In genomic region chr17:55563363-55563762, GRCh38 we compare ENCODE assay signal across 23 cellular contexts. TPM values are rescaled to one million over a fixed set of nuclear protein-coding genes. Genes with fewer than 3 reads are reported as not detected.
"Had no signal": no experiment of that assay in that cellular context is flagged by ENCODE, and none has a peak within 500 bp of the region (broad histone marks: within the 10 kb centered on the region; RNA-seq: fewer than 3 reads in every experiment).

No MANE protein-coding gene starts in this region.

- H3K36me3 Mint-ChIP-seq: immature natural killer cell; memory B cell; mesothelial cell of epicardium; natural killer cell treated with Interleukin-12 subunit alpha and Interleukin-12 subunit beta and Interleukin-15 and Interleukin-18, amount 100 ng/mL, for 72 hours; neural progenitor cell; type B pancreatic cell had no signal

- H3K27me3 Mint-ChIP-seq: progenitor cell of endocrine pancreas, type B pancreatic cell had no signal

- DNase-seq: dermis blood vessel endothelial cell; esophagus squamous epithelium; foreskin keratinocyte; immature natural killer cell; kidney; left cardiac atrium; left ventricle myocardium inferior; lower lobe of right lung; nucleus accumbens; pancreas; right cardiac atrium; small intestine; stimulated activated CD4-positive, alpha-beta T cell treated with anti-CD3 and anti-CD28 coated beads, Interleukin-12 subunit alpha, Interleukin-12 subunit beta, amount 100 ng/mL, for 4 hours; stimulated activated naive CD4-positive, alpha-beta T cell had no signal

- H3K4me3 Mint-ChIP-seq: immature natural killer cell; memory B cell; mesothelial cell of epicardium; natural killer cell treated with Interleukin-12 subunit alpha and Interleukin-12 subunit beta and Interleukin-15 and Interleukin-18, amount 100 ng/mL, for 72 hours; neural progenitor cell; type B pancreatic cell had no signal

- H3K27ac Mint-ChIP-seq: immature natural killer cell; memory B cell; natural killer cell treated with Interleukin-12 subunit alpha and Interleukin-12 subunit beta and Interleukin-15 and Interleukin-18, amount 100 ng/mL, for 72 hours; neural progenitor cell; progenitor cell of endocrine pancreas; type B pancreatic cell had no signal

- H3K4me1 Mint-ChIP-seq: immature natural killer cell, memory B cell had no signal

- ATAC-seq: foreskin keratinocyte; lower lobe of right lung; natural killer cell treated with Interleukin-12 subunit alpha and Interleukin-12 subunit beta and Interleukin-15 and Interleukin-18, amount 100 ng/mL, for 72 hours; pancreas; right cardiac atrium had no signal

- H3K9me3 Mint-ChIP-seq: immature natural killer cell; memory B cell; mesothelial cell of epicardium; natural killer cell treated with Interleukin-12 subunit alpha and Interleukin-12 subunit beta and Interleukin-15 and Interleukin-18, amount 100 ng/mL, for 72 hours had no signal

RNA-seq across cellular contexts. Expression of gene SMIM36, which starts 52.1 kb away (rescaled TPM):
- total RNA-seq: dermis blood vessel endothelial cell; epithelial cell of proximal tubule; esophagus squamous epithelium; foreskin keratinocyte; kidney; left cardiac atrium; left ventricle myocardium inferior; lower lobe of right lung; mesothelial cell of epicardium; mucosa of gallbladder; myocyte; natural killer cell treated with Interleukin-12 subunit alpha and Interleukin-12 subunit beta and Interleukin-15 and Interleukin-18, amount 100 ng/mL, for 72 hours; pancreas; progenitor cell of endocrine pancreas; right cardiac atrium had no signal
